In the genomic region with DNA sequence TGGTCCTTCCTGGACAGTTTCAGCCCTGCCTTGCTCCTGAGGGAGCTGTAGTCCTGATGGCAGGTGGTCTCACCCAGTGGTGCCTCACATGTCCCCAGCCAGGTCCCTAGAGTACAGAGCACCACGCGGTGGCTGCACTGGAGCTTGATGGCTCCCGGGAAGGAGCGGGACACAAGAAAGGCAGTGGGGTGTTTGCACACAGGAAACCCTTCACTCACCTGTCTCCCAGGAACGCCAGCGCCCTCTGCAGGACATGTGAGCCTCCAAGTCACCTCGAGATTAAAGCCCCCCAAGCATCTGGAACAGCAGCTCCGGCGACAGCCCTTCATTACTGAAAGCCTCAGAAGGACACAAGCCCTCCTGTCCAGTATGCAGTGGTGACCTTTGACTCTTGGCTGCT, we compare ENCODE assay signal across 8 cellular contexts. TPM values are rescaled to one million over a fixed set of nuclear protein-coding genes. Genes with fewer than 3 reads are reported as not detected.
DNase-seq lines count a peak whose midpoint lies in the region; ATAC-seq and TF ChIP-seq lines count a peak whose summit lies in the region.

No MANE protein-coding gene starts in this region.

- H3K4me1 Mint-ChIP-seq in nephron progenitor cell (peaks cover 21% of the 10 kb centered on the region), Calu3 (ENCODE audit: low read depth, unreplicated experiment) (peaks cover 14% of the 10 kb centered on the region)

- TF ChIP-seq CTCF in nephron progenitor cell (IDR thresholded peaks at IDR 0.05): peak; percentile 41
- no peak for TF ChIP-seq CTCF in Calu3 (IDR thresholded peaks at IDR 0.05; ENCODE audit: unreplicated experiment)

- H3K9me3 Mint-ChIP-seq in nephron progenitor cell (no peaks in the 10 kb centered on the region), Calu3 (ENCODE audit: low read depth, unreplicated experiment) (no peaks in the 10 kb centered on the region)

- H3K36me3 Mint-ChIP-seq in nephron progenitor cell (ENCODE audit: low read depth) (no peaks in the 10 kb centered on the region), Calu3 (ENCODE audit: insufficient read depth, unreplicated experiment) (no peaks in the 10 kb centered on the region)

- no peak overlapping the region for H3K4me3 Mint-ChIP-seq in nephron progenitor cell
- no peak overlapping the region for H3K4me3 Mint-ChIP-seq in Calu3 (ENCODE audit: low read depth, unreplicated experiment)

- peak; percentile 84 for DNase-seq in NCI-H82 (lab: John Stamatoyannopoulos, UW)
- DNase-seq in NCI-H82 treated with DMSO at 0.1 percent for 48 hours (lab: John Stamatoyannopoulos, UW; ENCODE audit: unreplicated experiment): no peak
- DNase-seq in NCI-H1092 treated with DMSO at 0.1 percent for 48 hours (lab: John Stamatoyannopoulos, UW): peak; percentile 30
- DNase-seq in activated naive CD4-positive, alpha-beta T cell treated with Interleukin-2 at 50 U/mL for 16 hours: peak; percentile 25
- peak; percentile 65 for DNase-seq in nephron progenitor cell
- no peak for DNase-seq in Calu3
- DNase-seq in hepatic stellate cell (ENCODE audit: low spot score): no peak

- no TSS peak for BruUV-seq in Calu3 (replicated peaks; lab: Mats Ljungman, UMichigan)

- peaks cover 44% of the 10 kb centered on the region for H3K27me3 Mint-ChIP-seq in nephron progenitor cell (ENCODE audit: low read depth, poor library complexity)
- peaks cover 13% of the 10 kb centered on the region for H3K27me3 Mint-ChIP-seq in Calu3 (ENCODE audit: unreplicated experiment)

- CTCF ChIA-PET in Calu3 (lab: Charles Lee): interaction anchor here (0.6 to 0.9 kb wide), 2 partner anchors 171 to 338 kb away, joined by 3 to 5 read pairs; no protein-coding TSS in a partner anchor

- H3K27ac Mint-ChIP-seq in nephron progenitor cell (no peak overlapping the region), Calu3 (ENCODE audit: unreplicated experiment) (no peak overlapping the region)

- no peak for ATAC-seq in GM18867 (IDR thresholded peaks at IDR 0.05; ENCODE audit: unreplicated experiment)

- intact Hi-C loops in Calu3 (cut with micrococcal nuclease; ENCODE audit: unreplicated experiment): no loop called here

RNA-seq across cellular contexts. Expression of a gene that starts 19.9 kb away (rescaled TPM):
- total RNA-seq in Calu3 (2022): 23.9 and 26.3 TPM in 2 replicates

RNA-seq across cellular contexts. Expression of a gene that starts 43.5 kb away (rescaled TPM):
- 19.3 and 24.8 TPM in 2 replicates for total RNA-seq in Calu3 (2022)

Comparison
In these comparisons a context has a peak if more than half of its experiments do, and no peak if none do; other contexts are left out.
1. DNase-seq: peak in NCI-H82 (single experiment), NCI-H1092 treated with DMSO at 0.1 percent for 48 hours (single experiment), activated naive CD4-positive, alpha-beta T cell treated with Interleukin-2 at 50 U/mL for 16 hours (single experiment) and nephron progenitor cell (single experiment); none in NCI-H82 treated with DMSO at 0.1 percent for 48 hours (single experiment), Calu3 (single experiment) and hepatic stellate cell (single experiment).